ENCODE assay signal across 35 cellular contexts in genomic region chr4:182521006-182521405, GRCh38.
"Had no signal": no experiment of that assay in that cellular context is flagged by ENCODE, and none has a peak within 500 bp of the region (broad histone marks: within the 10 kb centered on the region; RNA-seq: fewer than 3 reads in every experiment).

No MANE protein-coding gene starts in this region.

- H3K4me1 ChIP-seq: colonic mucosa, Peyer's patch, SJSA1 had no signal

- H3K36me3 ChIP-seq: brain microvascular endothelial cell, cardiac muscle cell, colonic mucosa, Peyer's patch, SJSA1, WERI-Rb-1 had no signal

- DNase-seq: activated CD4-positive, alpha-beta memory T cell treated with anti-CD3 and anti-CD28 coated beads, Interleukin-2, amount 10 ng/mL, durations not matched to agents 7 days and 5 days; activated CD4-positive, alpha-beta T cell treated with anti-CD3 and anti-CD28 coated beads for 1 hour; activated CD4-positive, alpha-beta T cell treated with anti-CD3 and anti-CD28 coated beads for 48 hours; activated CD4-positive, CD25-positive, alpha-beta regulatory T cell; activated CD8-positive, alpha-beta memory T cell treated with anti-CD3 and anti-CD28 coated beads for 24 hours; activated CD8-positive, alpha-beta memory T cell treated with anti-CD3 and anti-CD28 coated beads, Interleukin-2, amount 10 ng/mL, durations not matched to agents 7 days and 5 days; activated CD8-positive, alpha-beta memory T cell treated with anti-CD3 and anti-CD28 coated beads, Interleukin-2, amount 50 U/mL, for 48 hours; activated effector memory CD4-positive, alpha-beta T cell treated with Interleukin-2 at 50 U/mL for 16 hours; activated naive CD4-positive, alpha-beta T cell treated with anti-CD3 and anti-CD28 coated beads, Interleukin-2, amount 10 ng/mL, durations not matched to agents 7 days and 5 days; activated naive CD8-positive, alpha-beta T cell treated with anti-CD3 and anti-CD28 coated beads, Interleukin-2, amount 50 U/mL, for 24 hours; activated T-cell treated with anti-CD3 and anti-CD28 coated beads, Interleukin-2, amount 50 U/mL, for 48 hours; amniotic stem cell; aorta; brain microvascular endothelial cell; colonic mucosa; NCI-H1105 treated with DMSO at 0.1 percent for 48 hours; NCI-H1436; NCI-H1694; NCI-H1930; NCI-H2081 treated with DMSO at 0.1 percent for 48 hours; NCI-H345; NCI-H510A; NCI-H526; NCI-H774; PC-3; Peyer's patch; RPMI8226; SHP77 treated with DMSO at 0.1 percent for 48 hours; SW 1271; T-helper 1 cell; T-helper 2 cell; T-helper 9 cell; WERI-Rb-1 had no signal

- H3K9me3 ChIP-seq: colonic mucosa, Peyer's patch, SJSA1 had no signal

- H3K27ac ChIP-seq: brain microvascular endothelial cell, cardiac muscle cell, colonic mucosa, Peyer's patch, SJSA1, WERI-Rb-1 had no signal

- ATAC-seq: activated CD8-positive, alpha-beta memory T cell treated with anti-CD3 and anti-CD28 coated beads, Interleukin-2, amount 10 ng/mL, durations not matched to agents 7 days and 5 days; activated naive CD8-positive, alpha-beta T cell treated with anti-CD3 and anti-CD28 coated beads, Interleukin-2, amount 50 U/mL, for 24 hours; PC-3 had no signal

- H3K4me3 ChIP-seq: cardiac muscle cell, colonic mucosa, Peyer's patch, SJSA1 had no signal

- H3K27me3 ChIP-seq: brain microvascular endothelial cell, cardiac muscle cell, colonic mucosa, Peyer's patch, SJSA1 had no signal
